14 cellular contexts compared by ENCODE assay signal in the genomic region with DNA sequence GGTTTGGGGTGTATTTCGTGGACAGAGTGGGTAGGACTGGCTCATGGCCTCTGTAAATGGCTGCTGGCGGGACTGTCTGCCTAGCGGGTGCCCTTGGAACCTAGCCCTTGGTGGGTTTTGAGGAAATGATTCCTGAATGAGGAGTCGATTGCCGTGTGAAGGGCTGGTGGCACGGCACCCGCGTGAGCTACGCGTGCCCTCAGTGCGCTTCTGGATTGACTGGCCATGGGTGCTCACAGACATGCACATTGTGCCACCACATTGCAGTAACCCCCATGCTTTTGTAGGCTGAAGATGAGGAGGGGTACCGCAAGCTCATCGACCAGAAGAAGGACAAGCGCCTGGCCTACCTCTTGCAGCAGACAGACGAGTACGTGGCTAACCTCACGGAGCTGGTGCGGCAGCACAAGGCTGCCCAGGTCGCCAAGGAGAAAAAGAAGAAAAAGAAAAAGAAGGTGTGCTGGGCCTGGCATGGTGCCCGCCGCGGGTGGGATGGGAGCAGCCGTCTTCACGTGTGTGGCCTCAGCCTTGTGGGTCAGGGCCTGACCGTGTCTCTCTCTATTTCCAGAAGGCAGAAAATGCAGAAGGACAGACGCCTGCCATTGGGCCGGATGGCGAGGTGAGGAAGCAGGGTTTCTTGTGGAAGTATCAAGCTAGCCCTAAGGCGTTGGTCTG. TPM values are rescaled to one million over a fixed set of nuclear protein-coding genes. Genes with fewer than 3 reads are reported as not detected.
A peak's percentile ranks its signal among the peaks of the same experiment; 100 is the strongest.
DNase-seq lines count a peak whose midpoint lies in the region; ATAC-seq and TF ChIP-seq lines count a peak whose summit lies in the region.
"Had no signal": no experiment of that assay in that cellular context is flagged by ENCODE, and none has a peak within 500 bp of the region (broad histone marks: within the 10 kb centered on the region; RNA-seq: fewer than 3 reads in every experiment).

No MANE protein-coding gene starts in this region.

- H3K4me1 ChIP-seq in H9 (ENCODE audit: insufficient read depth, low read length) = no peaks in the 10 kb centered on the region
- H3K4me1 ChIP-seq: A549, BE2C had no signal

- no peaks in the 10 kb centered on the region for H3K79me2 ChIP-seq in H9 (ENCODE audit: insufficient read depth, low read length)

- no peak overlapping the region for H2BK12ac ChIP-seq in H9 (ENCODE audit: insufficient read length, low read depth, low read length)

- H4K20me1 ChIP-seq in H9 (ENCODE audit: control insufficient read depth, insufficient read depth, insufficient read length) = no peaks in the 10 kb centered on the region

- no peak overlapping the region for H3K4me2 ChIP-seq in H9 (ENCODE audit: insufficient read depth, insufficient read length, low read length)
- H3K4me2 ChIP-seq: A549 had no signal

- H3K18ac ChIP-seq in H9 (ENCODE audit: insufficient read length, low read depth, low read length) = no peak overlapping the region

- H4K8ac ChIP-seq in H9 (replicated peaks; ENCODE audit: insufficient read length, low read depth, low read length) = no peak overlapping the region

- H2BK15ac ChIP-seq in H9 (ENCODE audit: low read depth, low read length) = no peak overlapping the region

- no peak overlapping the region for H3K14ac ChIP-seq in H9 (ENCODE audit: insufficient read depth, low read length)

- H3K56ac ChIP-seq in H9 (ENCODE audit: insufficient read length, low read depth, low read length) = no peak overlapping the region

- no peak overlapping the region for H2BK5ac ChIP-seq in H9 (ENCODE audit: insufficient read length, low read length)

- no peak for ATAC-seq in stimulated activated naive B cell treated with anti-CD40 and anti-IgM and Interleukin-4, amounts not matched to agents 10 μg/mL and 1 μg/mL and 100 μg/mL, for 72 hours (replicated peaks)
- no peak for ATAC-seq in HG03108 (IDR thresholded peaks at IDR 0.05; ENCODE audit: unreplicated experiment)
- ATAC-seq: A549, HCT116 had no signal

- H2BK20ac ChIP-seq in H9 (ENCODE audit: low read depth, low read length, poor library complexity, severe bottlenecking) = no peak overlapping the region

- H3K4ac ChIP-seq in H9 (ENCODE audit: low read depth, low read length) = no peak overlapping the region

- no peak overlapping the region for H3K27ac ChIP-seq in H9 (ENCODE audit: insufficient read length, low read depth, low read length)
- H3K27ac ChIP-seq: A549, C4-2B had no signal

- DNase-seq in D341Med (ENCODE audit: low spot score) (peak; percentile 28), H9 (no peak), nephron progenitor cell (no peak), NCI-H2171 treated with DMSO at 0.1 percent for 48 hours (lab: John Stamatoyannopoulos, UW) (no peak), DMS 273 (lab: John Stamatoyannopoulos, UW; ENCODE audit: unreplicated experiment) (no peak)
- no peak for DNase-seq in stimulated activated naive B cell treated with anti-CD40 and anti-IgM and Interleukin-4, amounts not matched to agents 10 μg/mL and 1 μg/mL and 100 μg/mL, for 72 hours
- DNase-seq: BE2C; CD4-positive, alpha-beta memory T cell; DMS53; GF-D8 had no signal

- H2BK120ac ChIP-seq in H9 (ENCODE audit: low read depth, low read length, poor library complexity, severe bottlenecking) = no peak overlapping the region

- no peaks in the 10 kb centered on the region for H3K79me1 ChIP-seq in H9 (ENCODE audit: insufficient read depth, low read depth, low read length, poor library complexity, severe bottlenecking)

- WGBS in H9 (ENCODE audit: extremely low coverage, insufficient read length, low lambda C conversion rate) = no CpG with 5 or more reads among the region's 29 CpGs

- no peak overlapping the region for H2AFZ ChIP-seq in H9 (ENCODE audit: low read length)

- H3K27me3 Mint-ChIP-seq in H9 (ENCODE audit: low read depth) (no peaks in the 10 kb centered on the region), nephron progenitor cell (ENCODE audit: low read depth, poor library complexity) (peaks cover 3% of the 10 kb centered on the region)
- no peaks in the 10 kb centered on the region for H3K27me3 Mint-ChIP-seq in stimulated activated naive B cell treated with anti-CD40 and anti-IgM and Interleukin-4, amounts not matched to agents 10 μg/mL and 1 μg/mL and 100 μg/mL, for 72 hours
- H3K27me3 Mint-ChIP-seq: CD4-positive, alpha-beta memory T cell had no signal

- TF ChIP-seq CTCF in H9 (conservative IDR thresholded peaks at IDR 0.05) = no peak
- TF ChIP-seq CTCF in nephron progenitor cell (IDR thresholded peaks at IDR 0.05) = no peak

- no peak overlapping the region for H3K23ac ChIP-seq in H9 (ENCODE audit: insufficient read length, low read depth, low read length)

- H3K9me3 Mint-ChIP-seq in H9 (no peaks in the 10 kb centered on the region), nephron progenitor cell (no peaks in the 10 kb centered on the region)
- no peaks in the 10 kb centered on the region for H3K9me3 Mint-ChIP-seq in stimulated activated naive B cell treated with anti-CD40 and anti-IgM and Interleukin-4, amounts not matched to agents 10 μg/mL and 1 μg/mL and 100 μg/mL, for 72 hours
- H3K9me3 Mint-ChIP-seq: CD4-positive, alpha-beta memory T cell had no signal

- H4K91ac ChIP-seq in H9 (ENCODE audit: insufficient read length, low read depth, low read length) = no peak overlapping the region

- no peak overlapping the region for H3T11ph ChIP-seq in H9 (ENCODE audit: low read length)

- no peaks in the 10 kb centered on the region for H3K27me3 ChIP-seq in H9 (ENCODE audit: insufficient read depth, low read length)
- H3K27me3 ChIP-seq: BE2C had no signal

- H3K23me2 ChIP-seq in H9 (ENCODE audit: insufficient read length, low read depth, low read length, poor library complexity, severe bottlenecking) = no peaks in the 10 kb centered on the region

- peak overlapping the region in 2 of 3 experiments; percentile 35 to 46; a peak in 2 of 7 replicates for H3K27ac Mint-ChIP-seq in H9
- H3K27ac Mint-ChIP-seq in nephron progenitor cell = peak overlapping the region; percentile 54
- peak overlapping the region; percentile 37 for H3K27ac Mint-ChIP-seq in stimulated activated naive B cell treated with anti-CD40 and anti-IgM and Interleukin-4, amounts not matched to agents 10 μg/mL and 1 μg/mL and 100 μg/mL, for 72 hours

- no peak overlapping the region for H4K5ac ChIP-seq in H9 (ENCODE audit: insufficient read length, low read depth, low read length)

- H3K4me3 Mint-ChIP-seq in H9 (no peak overlapping the region), nephron progenitor cell (no peak overlapping the region)
- H3K4me3 Mint-ChIP-seq in stimulated activated naive B cell treated with anti-CD40 and anti-IgM and Interleukin-4, amounts not matched to agents 10 μg/mL and 1 μg/mL and 100 μg/mL, for 72 hours = no peak overlapping the region
- H3K4me3 Mint-ChIP-seq: CD4-positive, alpha-beta memory T cell had no signal

- no peak overlapping the region for H3K9ac ChIP-seq in H9 (ENCODE audit: extremely low read depth, insufficient read length, low read length)

- H3K36me3 Mint-ChIP-seq in H9 (ENCODE audit: insufficient read depth in 1 of 3, low read depth in 3 of 3) (peaks cover 48 to 79% (median 65%) of the 10 kb centered on the region in 3 experiments), nephron progenitor cell (ENCODE audit: low read depth) (peaks cover 60% of the 10 kb centered on the region)
- H3K36me3 Mint-ChIP-seq in stimulated activated naive B cell treated with anti-CD40 and anti-IgM and Interleukin-4, amounts not matched to agents 10 μg/mL and 1 μg/mL and 100 μg/mL, for 72 hours = peaks cover 28 to 41% of the 10 kb centered on the region in 2 donors

- H3K4me1 Mint-ChIP-seq in H9 (no peaks in the 10 kb centered on the region), nephron progenitor cell (no peaks in the 10 kb centered on the region)
- peaks cover 0 to 3% of the 10 kb centered on the region in 2 donors for H3K4me1 Mint-ChIP-seq in stimulated activated naive B cell treated with anti-CD40 and anti-IgM and Interleukin-4, amounts not matched to agents 10 μg/mL and 1 μg/mL and 100 μg/mL, for 72 hours
- H3K4me1 Mint-ChIP-seq: CD4-positive, alpha-beta memory T cell had no signal

- no peaks in the 10 kb centered on the region for H3K9me3 ChIP-seq in H9 (ENCODE audit: control insufficient read depth, low read depth, low read length)
- H3K9me3 ChIP-seq: A549, BE2C had no signal

- H2AK5ac ChIP-seq in H9 (ENCODE audit: insufficient read length, low read length) = no peak overlapping the region

RNA-seq across cellular contexts. Expression of a gene that starts 35.2 kb away (rescaled TPM):
- 245 and 261 TPM in 2 replicates for total RNA-seq in H9 (2021)
